14 cellular contexts compared by ENCODE assay signal in genomic region chr9:99226054-99226453, GRCh38. TPM values are rescaled to one million over a fixed set of nuclear protein-coding genes. Genes with fewer than 3 reads are reported as not detected.
DNase-seq lines count a peak whose midpoint lies in the region; ATAC-seq, FAIRE-seq and TF ChIP-seq lines count a peak whose summit lies in the region.
"Had no signal": no experiment of that assay in that cellular context is flagged by ENCODE, and none has a peak within 500 bp of the region (broad histone marks: within the 10 kb centered on the region; RNA-seq: fewer than 3 reads in every experiment).

No MANE protein-coding gene starts in this region.

- DNase-seq in HepG2 (ENCODE audit: low spot score) (no peak), right lobe of liver (no peak), dermis blood vessel endothelial cell (peak; percentile 83), psoas muscle (no peak), CD14-positive monocyte (ENCODE audit: low spot score) (no peak), NCI-H748 (lab: John Stamatoyannopoulos, UW; ENCODE audit: unreplicated experiment) (no peak)
- no peak for DNase-seq in activated CD4-positive, alpha-beta T cell treated with anti-CD3 and anti-CD28 coated beads for 1 hour
- DNase-seq: Calu3, IMR-90, NCI-H1417 treated with DMSO at 0.1 percent for 48 hours, NCI-H2029 treated with DMSO at 0.1 percent for 48 hours, NCI-H510A had no signal

- CTCF ChIA-PET in HepG2 (lab: Yijun Ruan, JAX; ENCODE audit: low intra/inter-chr PET ratio, low total read pairs), result no interaction called here

- no peak for TF ChIP-seq EP300 in HepG2 (IDR thresholded peaks at IDR 0.05; ENCODE audit: low read depth in 2 of 2, low read length in 2 of 2)
- no peak for TF ChIP-seq EP300 in HepG2 (CRISPR knock-in tag; IDR thresholded peaks at IDR 0.05; ENCODE audit: borderline replicate concordance)

- H3K36me3 ChIP-seq in HepG2 (replicated peaks in 1 of 2; ENCODE audit: control insufficient read depth in 1 of 2, insufficient read depth in 2 of 2, low read length in 2 of 2) (peaks cover 15 to 51% of the 10 kb centered on the region in 2 experiments), right lobe of liver (peaks cover 0 to 34% (median 16%) of the 10 kb centered on the region in 4 donors), psoas muscle (ENCODE audit: insufficient read depth in 1 of 2, low read depth in 1 of 2) (peaks cover 5 to 60% of the 10 kb centered on the region in 2 donors)

- TF ChIP-seq POLR2A in HepG2 (IDR thresholded peaks at IDR 0.05; ENCODE audit: insufficient read depth in 1 of 2, low read depth in 2 of 2, low read length in 2 of 2) (no peak), right lobe of liver (IDR thresholded peaks at IDR 0.05) (no peak)

- POLR2A ChIA-PET in HepG2 (lab: Yijun Ruan, JAX), result no interaction called here

- 96% methylated on average over 5 of the region's 5 CpGs for WGBS in HepG2 (ENCODE audit: low lambda C conversion rate)
- 86% methylated on average over 5 of the region's 5 CpGs for WGBS in right lobe of liver (ENCODE audit: insufficient coverage, low coverage, low lambda C conversion rate, missing lambda C conversion rate)
- WGBS in psoas muscle, 3 donors, result 35 to 51% (median 47%) methylated on average over 5 of the region's 5 CpGs

- H3K4me1 ChIP-seq in HepG2 (ENCODE audit: insufficient read depth, low read length) (peaks cover 34% of the 10 kb centered on the region), right lobe of liver (peaks cover 0 to 21% (median 9%) of the 10 kb centered on the region in 4 donors), psoas muscle (peaks cover 36% of the 10 kb centered on the region)

- FAIRE-seq in HepG2 (lab: Jason Lieb, UNC), result no peak
- FAIRE-seq: GM12891 had no signal

- intact Hi-C loops in HepG2 (cut with micrococcal nuclease; ENCODE audit: unreplicated experiment) (no loop called here), right lobe of liver (cut with DNase I) (no loop called here), psoas muscle (cut with DNase I) (loop anchor here in 1 of 2 donors (5.0 kb wide), 1 partner anchor 726 kb away; no protein-coding TSS in a partner anchor), CD14-positive monocyte (cut with micrococcal nuclease) (loop anchor here in 1 of 2 donors (10.0 kb wide), 1 partner anchor 599 kb away; the partner anchor contains the start of gene NR4A3)

- in situ Hi-C loops in HepG2 (cut with HindIII; ENCODE audit: extremely low pct_ligation_motif_present, low pct_unique_long_range_greater_than_20kb), result no loop called here

- peak overlapping the region in 1 of 7 donors; percentile 12 for H3K27ac Mint-ChIP-seq in CD14-positive monocyte

- H3K4me2 ChIP-seq in HepG2 (ENCODE audit: low read depth, low read length), result no peak overlapping the region

- peaks cover 24% of the 10 kb centered on the region for H3K4me1 Mint-ChIP-seq in CD14-positive monocyte

- no peak overlapping the region for H2AFZ ChIP-seq in HepG2 (ENCODE audit: low read length)

- H3K9me3 Mint-ChIP-seq in CD14-positive monocyte, result no peaks in the 10 kb centered on the region

- no peak overlapping the region for H3K9ac ChIP-seq in HepG2 (ENCODE audit: insufficient read depth, low read depth, low read length)

- TF ChIP-seq CTCF in HepG2 (CRISPR knock-in tag; IDR thresholded peaks at IDR 0.05) (no peak), right lobe of liver (IDR thresholded peaks at IDR 0.05) (no peak), psoas muscle (IDR thresholded peaks at IDR 0.05) (no peak), CD14-positive monocyte (IDR thresholded peaks at IDR 0.05) (no peak)

- no peaks in the 10 kb centered on the region; a peak in 1 of 5 replicates for H3K27me3 ChIP-seq in HepG2 (ENCODE audit: control insufficient read depth in 1 of 2, insufficient read depth in 2 of 2, low read length in 2 of 2)
- H3K27me3 ChIP-seq in right lobe of liver, result no peaks in the 10 kb centered on the region
- H3K27me3 ChIP-seq in psoas muscle (ENCODE audit: insufficient read depth in 3 of 3, low read length in 2 of 3), result no peaks in the 10 kb centered on the region

- peaks cover 4% of the 10 kb centered on the region; the same call in 1 of the 2 replicates for H4K20me1 ChIP-seq in HepG2 (ENCODE audit: insufficient read depth, low read length)

- H3K4me3 ChIP-seq in HepG2 (replicated peaks in 1 of 3; ENCODE audit: insufficient read depth in 1 of 3, low read depth in 2 of 3, low read length in 3 of 3) (no peak overlapping the region), right lobe of liver (no peak overlapping the region), psoas muscle (no peak overlapping the region)

- no peak for TF ChIP-seq RAD21 in HepG2 (CRISPR knock-in tag; IDR thresholded peaks at IDR 0.05)

- H3K27me3 Mint-ChIP-seq in CD14-positive monocyte (ENCODE audit: low read depth in 3 of 3), result peaks cover 0 to under 1% (median 0%) of the 10 kb centered on the region in 3 donors

- no peak overlapping the region for H3K27ac ChIP-seq in HepG2 (ENCODE audit: extremely low read length, insufficient read depth, low read length)
- H3K27ac ChIP-seq in right lobe of liver, result no peak overlapping the region
- peak overlapping the region; percentile 54 for H3K27ac ChIP-seq in psoas muscle

- peaks cover 62 to 72% of the 10 kb centered on the region in 2 donors for H3K36me3 Mint-ChIP-seq in CD14-positive monocyte

- no peak overlapping the region for H3K4me3 Mint-ChIP-seq in CD14-positive monocyte

- ATAC-seq in HepG2 (no peak), right lobe of liver (no peak), psoas muscle (no peak)
- ATAC-seq: HCT116 had no signal

- peaks cover 55% of the 10 kb centered on the region for H3K79me2 ChIP-seq in HepG2 (ENCODE audit: insufficient read depth, low read length)

- BruUV-seq in HepG2 (replicated peaks; lab: Mats Ljungman, UMichigan), result no TSS peak

- H3K9me3 ChIP-seq in HepG2 (ENCODE audit: low read length) (no peaks in the 10 kb centered on the region), right lobe of liver (no peaks in the 10 kb centered on the region), psoas muscle (no peaks in the 10 kb centered on the region)

RNA-seq across cellular contexts. Expression of gene SEC61B, which starts 4.0 kb away (rescaled TPM):
- 368 and 479 TPM in 2 replicates for total RNA-seq in HepG2 (2016; rRNA removed; fragmentation: Illumina TruSeq; extraction: Trizol)
- total RNA-seq in HepG2 (2016; cell fraction: cytosol; rRNA removed; fragmentation: Illumina TruSeq; extraction: Trizol; ENCODE audit: low read depth), result 129 and 141 TPM in 2 replicates
- total RNA-seq in HepG2 (2016; cell fraction: insoluble cytoplasmic fraction; rRNA removed; fragmentation: Illumina TruSeq; extraction: Trizol), result 367 and 512 TPM in 2 replicates
- total RNA-seq in HepG2 (2016; cell fraction: membrane; rRNA removed; fragmentation: Illumina TruSeq; extraction: Trizol), result 169 and 170 TPM in 2 replicates
- 168 and 172 TPM in 2 replicates for total RNA-seq in HepG2 (2016; cell fraction: nucleus; rRNA removed; fragmentation: Illumina TruSeq; extraction: Trizol)
- 181 and 191 TPM in 2 replicates for polyA plus RNA-seq in HepG2 (2011; rRNA removed)
- 239 and 297 TPM in 2 replicates for polyA plus RNA-seq in HepG2 (2011; cell fraction: cytosol; rRNA removed)
- 67.2 TPM in 2 replicates for polyA plus RNA-seq in HepG2 (2011; cell fraction: nucleus; rRNA removed)
- polyA plus RNA-seq in HepG2 (2012), result 182 and 211 TPM in 2 replicates
- 147 and 170 TPM in 2 replicates for polyA plus RNA-seq in HepG2 (2016; cell fraction: cytosol; fragmentation: Illumina TruSeq; extraction: Trizol; ENCODE audit: low read depth)
- polyA plus RNA-seq in HepG2 (2016; cell fraction: insoluble cytoplasmic fraction; fragmentation: Illumina TruSeq; extraction: Trizol; ENCODE audit: low read depth), result 551 and 632 TPM in 2 replicates
- 177 and 191 TPM in 2 replicates for polyA plus RNA-seq in HepG2 (2016; cell fraction: membrane; fragmentation: Illumina TruSeq; extraction: Trizol; ENCODE audit: low read depth)
- 294 and 304 TPM in 2 replicates for polyA plus RNA-seq in HepG2 (2016; cell fraction: nucleus; fragmentation: Illumina TruSeq; extraction: Trizol; ENCODE audit: insufficient read depth, low read depth)
- 44.6 and 51.8 TPM in 2 replicates for polyA minus RNA-seq in HepG2 (2011; rRNA and poly(A)+ RNA removed; ENCODE audit: low replicate concordance)
- polyA minus RNA-seq in HepG2 (2011; cell fraction: cytosol; rRNA and poly(A)+ RNA removed), result 25.1 and 28.1 TPM in 2 replicates
- polyA minus RNA-seq in HepG2 (2011; cell fraction: nucleus; rRNA and poly(A)+ RNA removed), result 58.8 and 62.8 TPM in 2 replicates
- total RNA-seq in right lobe of liver, result 100 to 1,000 TPM in 5 of 6 experiments, 10 to 100 TPM in 1; 85.1 to 158 (median 131) TPM
- total RNA-seq in dermis blood vessel endothelial cell, result 97.0 and 108 TPM in 2 replicates
- total RNA-seq in psoas muscle, result 10 to 100 TPM; 17.5 to 49.6 (median 36.8) TPM
- polyA plus RNA-seq in psoas muscle, result 100 to 1,000 TPM in 1 of 3 donors, 10 to 100 TPM in 2; 67.9 to 145 (median 69.5) TPM
- polyA plus RNA-seq in CD14-positive monocyte, result 100 to 1,000 TPM; 421 to 443 TPM

RNA-seq across cellular contexts. Expression of gene ALG2, which starts 4.3 kb away (rescaled TPM):
- 29.2 and 46.2 TPM in 2 replicates for total RNA-seq in HepG2 (2016; rRNA removed; fragmentation: Illumina TruSeq; extraction: Trizol)
- 6.4 and 6.9 TPM in 2 replicates for total RNA-seq in HepG2 (2016; cell fraction: cytosol; rRNA removed; fragmentation: Illumina TruSeq; extraction: Trizol; ENCODE audit: low read depth)
- 28.0 and 48.2 TPM in 2 replicates for total RNA-seq in HepG2 (2016; cell fraction: insoluble cytoplasmic fraction; rRNA removed; fragmentation: Illumina TruSeq; extraction: Trizol)
- 16.8 and 17.5 TPM in 2 replicates for total RNA-seq in HepG2 (2016; cell fraction: membrane; rRNA removed; fragmentation: Illumina TruSeq; extraction: Trizol)
- total RNA-seq in HepG2 (2016; cell fraction: nucleus; rRNA removed; fragmentation: Illumina TruSeq; extraction: Trizol), result 41.5 and 45.3 TPM in 2 replicates
- 49.0 and 53.0 TPM in 2 replicates for polyA plus RNA-seq in HepG2 (2011; rRNA removed)
- 35.5 and 46.0 TPM in 2 replicates for polyA plus RNA-seq in HepG2 (2011; cell fraction: cytosol; rRNA removed)
- 30.4 and 38.4 TPM in 2 replicates for polyA plus RNA-seq in HepG2 (2011; cell fraction: nucleus; rRNA removed)
- polyA plus RNA-seq in HepG2 (2012), result 38.0 and 38.4 TPM in 2 replicates
- polyA plus RNA-seq in HepG2 (2016; cell fraction: cytosol; fragmentation: Illumina TruSeq; extraction: Trizol; ENCODE audit: low read depth), result 5.3 TPM in 2 replicates
- polyA plus RNA-seq in HepG2 (2016; cell fraction: insoluble cytoplasmic fraction; fragmentation: Illumina TruSeq; extraction: Trizol; ENCODE audit: low read depth), result 35.8 and 36.9 TPM in 2 replicates
- 14.4 and 14.5 TPM in 2 replicates for polyA plus RNA-seq in HepG2 (2016; cell fraction: membrane; fragmentation: Illumina TruSeq; extraction: Trizol; ENCODE audit: low read depth)
- 70.1 and 79.7 TPM in 2 replicates for polyA plus RNA-seq in HepG2 (2016; cell fraction: nucleus; fragmentation: Illumina TruSeq; extraction: Trizol; ENCODE audit: insufficient read depth, low read depth)
- polyA minus RNA-seq in HepG2 (2011; rRNA and poly(A)+ RNA removed; ENCODE audit: low replicate concordance), result 29.6 and 56.1 TPM in 2 replicates
- 20.9 and 26.8 TPM in 2 replicates for polyA minus RNA-seq in HepG2 (2011; cell fraction: cytosol; rRNA and poly(A)+ RNA removed)
- polyA minus RNA-seq in HepG2 (2011; cell fraction: nucleus; rRNA and poly(A)+ RNA removed), result 54.7 and 63.2 TPM in 2 replicates
- 10 to 100 TPM; 26.2 to 32.6 (median 27.7) TPM for total RNA-seq in right lobe of liver
- total RNA-seq in dermis blood vessel endothelial cell, result 45.6 and 50.2 TPM in 2 replicates
- total RNA-seq in psoas muscle, result 10 to 100 TPM in 3 of 4 donors, 1 to 10 TPM in 1; 8.3 to 18.8 (median 12.7) TPM
- polyA plus RNA-seq in psoas muscle, result 10 to 100 TPM in 2 of 3 donors, 1 to 10 TPM in 1; 6.6 to 15.7 (median 11.5) TPM
- 10 to 100 TPM; 23.6 to 25.5 TPM for polyA plus RNA-seq in CD14-positive monocyte
